18 cellular contexts compared by ENCODE assay signal in the genomic region with DNA sequence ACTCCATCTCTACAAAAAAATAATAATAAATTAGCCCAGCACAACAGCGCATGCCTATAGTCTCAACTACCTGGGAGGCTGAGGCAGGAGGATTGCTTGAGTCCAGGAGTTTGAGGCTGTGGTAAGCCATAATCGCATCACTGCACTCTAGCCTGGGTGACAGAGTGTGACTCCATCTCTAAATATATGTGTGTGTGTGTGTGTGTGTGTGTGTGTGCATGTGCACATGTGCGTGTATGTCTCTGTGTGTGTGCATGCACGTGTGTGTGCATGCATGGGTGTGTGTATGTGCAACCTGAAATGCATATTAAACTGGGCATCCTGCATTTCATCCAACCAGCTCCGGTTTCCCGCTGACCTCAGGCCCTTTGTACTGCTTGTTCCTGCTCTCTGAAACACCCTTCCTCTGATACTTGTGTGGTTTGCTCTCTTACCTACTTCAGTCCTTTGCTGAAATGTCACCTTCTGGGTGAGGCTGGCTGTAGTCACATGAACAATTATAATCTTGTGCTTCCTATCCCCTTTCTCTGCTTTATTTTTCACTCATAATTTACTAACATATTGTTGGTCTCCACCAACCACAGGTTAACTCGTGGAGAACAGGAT. TPM values are rescaled to one million over a fixed set of nuclear protein-coding genes. Genes with fewer than 3 reads are reported as not detected.
DNase-seq lines count a peak whose midpoint lies in the region; ATAC-seq and TF ChIP-seq lines count a peak whose summit lies in the region.
"Had no signal": no experiment of that assay in that cellular context is flagged by ENCODE, and none has a peak within 500 bp of the region (broad histone marks: within the 10 kb centered on the region; RNA-seq: fewer than 3 reads in every experiment).

No MANE protein-coding gene starts in this region.

- H3K27ac ChIP-seq in CD4-positive, CD25-positive, alpha-beta regulatory T cell (ENCODE audit: insufficient read depth, low read length, poor library complexity, severe bottlenecking) = no peak overlapping the region
- no peak overlapping the region for H3K27ac ChIP-seq in HEK293 (ENCODE audit: extremely low read depth, low read depth, low read length)

- peaks cover 14% of the 10 kb centered on the region for H3K4me1 ChIP-seq in CD4-positive, CD25-positive, alpha-beta regulatory T cell (ENCODE audit: control insufficient read depth, insufficient read depth, low read length, poor library complexity, severe bottlenecking)
- H3K4me1 ChIP-seq in HEK293 (ENCODE audit: control insufficient read depth, insufficient read depth, low read length) = peaks cover 5% of the 10 kb centered on the region; the same call in 1 of the 2 replicates

- no peaks in the 10 kb centered on the region for H3K36me3 ChIP-seq in CD4-positive, CD25-positive, alpha-beta regulatory T cell (ENCODE audit: control insufficient read depth, insufficient read depth, low read length)
- H3K36me3 ChIP-seq in HEK293 (ENCODE audit: control insufficient read depth in 2 of 2, insufficient read depth in 1 of 2, low read length in 2 of 2) = no peaks in the 10 kb centered on the region

- in situ Hi-C loops in GM13976 (cut with MboI; ENCODE audit: low sequenced_read_pairs, unreplicated experiment) = no loop called here

- no peaks in the 10 kb centered on the region for H3K27me3 ChIP-seq in CD4-positive, CD25-positive, alpha-beta regulatory T cell (ENCODE audit: control insufficient read depth, insufficient read depth, low read length)

- H3K36me3 Mint-ChIP-seq in CD4-positive, CD25-positive, alpha-beta regulatory T cell = peaks cover 12% of the 10 kb centered on the region
- H3K36me3 Mint-ChIP-seq in activated CD8-positive, alpha-beta T cell treated with anti-CD3 and anti-CD28 coated beads for 36 hours (ENCODE audit: low read depth) = peaks cover 6% of the 10 kb centered on the region
- H3K36me3 Mint-ChIP-seq: activated naive CD4-positive, alpha-beta T cell treated with anti-CD3 and anti-CD28 coated beads, Interleukin-2, amount 50 U/mL, for 24 hours had no signal

- no peaks in the 10 kb centered on the region for H3K9me3 ChIP-seq in CD4-positive, CD25-positive, alpha-beta regulatory T cell (ENCODE audit: control insufficient read depth in 2 of 2, low read length in 2 of 2)
- H3K9me3 ChIP-seq in HEK293 (ENCODE audit: control insufficient read depth, insufficient read depth, low read depth, low read length) = no peaks in the 10 kb centered on the region
- H3K9me3 ChIP-seq: SK-N-SH had no signal

- POLR2A ChIA-PET in HEK293 (lab: Yijun Ruan, JAX) = no interaction called here
- POLR2A ChIA-PET in activated CD8-positive, alpha-beta T cell treated with anti-CD3 and anti-CD28 coated beads for 36 hours (lab: Charles Lee) = no interaction called here

- H3K4me3 ChIP-seq in CD4-positive, CD25-positive, alpha-beta regulatory T cell (ENCODE audit: low read depth, low read length) = no peak overlapping the region
- H3K4me3 ChIP-seq in HEK293 (ENCODE audit: low read depth, low read length) = no peak overlapping the region

- DNase-seq in CD4-positive, CD25-positive, alpha-beta regulatory T cell = peak in 1 of 3 donors; percentile 35
- DNase-seq in activated CD8-positive, alpha-beta T cell treated with anti-CD3 and anti-CD28 coated beads for 36 hours = peak; percentile 16
- DNase-seq in left colon = no peak
- DNase-seq in AML-193 (lab: John Stamatoyannopoulos, UW) = no peak
- no peak for DNase-seq in NCI-H2081 (lab: John Stamatoyannopoulos, UW)
- no peak for DNase-seq in GM13976 (ENCODE audit: low spot score)
- no peak for DNase-seq in inferior parietal cortex (ENCODE audit: extremely low spot score)
- DNase-seq: activated CD4-positive, alpha-beta T cell treated with anti-CD3 and anti-CD28 coated beads for 4 hours; activated T-cell treated with anti-CD3 and anti-CD28 coated beads, Interleukin-2, amount 50 U/mL, for 1 hour; endodermal cell; H7; NCI-H1694; NCI-H2227 treated with DMSO at 0.1 percent for 48 hours; nucleus accumbens; SK-N-SH; stimulated activated CD4-positive, alpha-beta T cell treated with anti-CD3 and anti-CD28 coated beads, Interleukin-12 subunit alpha, Interleukin-12 subunit beta, amount 100 ng/mL, for 4 hours had no signal

- peaks cover 5 to 39% (median 17%) of the 10 kb centered on the region in 4 donors for H3K4me1 Mint-ChIP-seq in CD4-positive, CD25-positive, alpha-beta regulatory T cell
- peaks cover 62% of the 10 kb centered on the region for H3K4me1 Mint-ChIP-seq in activated CD8-positive, alpha-beta T cell treated with anti-CD3 and anti-CD28 coated beads for 36 hours (ENCODE audit: low read depth)

- ATAC-seq in CD4-positive, CD25-positive, alpha-beta regulatory T cell (ENCODE audit: low read depth in 2 of 2) = no peak
- ATAC-seq in activated CD8-positive, alpha-beta T cell treated with anti-CD3 and anti-CD28 coated beads for 36 hours = peak; percentile 74
- peak; percentile 62 for ATAC-seq in left colon

- no peak for TF ChIP-seq CTCF in HEK293 (tag by site-specific recombination; IDR thresholded peaks at IDR 0.05)
- no peak for TF ChIP-seq CTCF in activated CD8-positive, alpha-beta T cell treated with anti-CD3 and anti-CD28 coated beads for 36 hours (IDR thresholded peaks at IDR 0.05)
- TF ChIP-seq CTCF in GM13976 (IDR thresholded peaks at IDR 0.05; ENCODE audit: borderline replicate concordance, control extremely low read depth, extremely low read depth, insufficient read depth, missing control alignments) = no peak

- no peaks in the 10 kb centered on the region for H3K27me3 Mint-ChIP-seq in CD4-positive, CD25-positive, alpha-beta regulatory T cell
- peaks cover 1% of the 10 kb centered on the region for H3K27me3 Mint-ChIP-seq in activated CD8-positive, alpha-beta T cell treated with anti-CD3 and anti-CD28 coated beads for 36 hours
- H3K27me3 Mint-ChIP-seq: activated naive CD4-positive, alpha-beta T cell treated with anti-CD3 and anti-CD28 coated beads, Interleukin-2, amount 50 U/mL, for 24 hours had no signal

- CTCF ChIA-PET in HEK293 (lab: Yijun Ruan, JAX) = no interaction called here
- CTCF ChIA-PET in activated CD8-positive, alpha-beta T cell treated with anti-CD3 and anti-CD28 coated beads for 36 hours (lab: Charles Lee) = no interaction called here

- H3K4me3 Mint-ChIP-seq in CD4-positive, CD25-positive, alpha-beta regulatory T cell = no peak overlapping the region
- no peak overlapping the region for H3K4me3 Mint-ChIP-seq in activated CD8-positive, alpha-beta T cell treated with anti-CD3 and anti-CD28 coated beads for 36 hours
- H3K4me3 Mint-ChIP-seq: activated naive CD4-positive, alpha-beta T cell treated with anti-CD3 and anti-CD28 coated beads, Interleukin-2, amount 50 U/mL, for 24 hours; endodermal cell had no signal

- H3K27ac Mint-ChIP-seq in CD4-positive, CD25-positive, alpha-beta regulatory T cell = peak overlapping the region in 2 of 3 donors; percentile 0 to 13
- H3K27ac Mint-ChIP-seq in activated CD8-positive, alpha-beta T cell treated with anti-CD3 and anti-CD28 coated beads for 36 hours = no peak overlapping the region
- H3K27ac Mint-ChIP-seq: activated naive CD4-positive, alpha-beta T cell treated with anti-CD3 and anti-CD28 coated beads, Interleukin-2, amount 50 U/mL, for 24 hours; endodermal cell had no signal

- peaks cover 0 to 5% (median 0%) of the 10 kb centered on the region in 7 donors for H3K9me3 Mint-ChIP-seq in CD4-positive, CD25-positive, alpha-beta regulatory T cell
- peaks cover 17% of the 10 kb centered on the region for H3K9me3 Mint-ChIP-seq in activated CD8-positive, alpha-beta T cell treated with anti-CD3 and anti-CD28 coated beads for 36 hours
- H3K9me3 Mint-ChIP-seq: activated naive CD4-positive, alpha-beta T cell treated with anti-CD3 and anti-CD28 coated beads, Interleukin-2, amount 50 U/mL, for 24 hours had no signal

- intact Hi-C loops in activated CD8-positive, alpha-beta T cell treated with anti-CD3 and anti-CD28 coated beads for 36 hours (cut with micrococcal nuclease) = no loop called here
- intact Hi-C loops in left colon (cut with DNase I, micrococcal nuclease) = no loop called here

TF ChIP-seq in HEK293, 187 proteins besides CTCF, POLR2A, EP300 and RAD21 (continues in another document):
- TF ChIP-seq ZNF416 (tag by site-specific recombination; IDR thresholded peaks at IDR 0.05) = no peak
- TF ChIP-seq ZNF433 (tag by site-specific recombination; IDR thresholded peaks at IDR 0.05; ENCODE audit: low read depth) = no peak
- no peak for TF ChIP-seq ZSCAN30 (tag by site-specific recombination; IDR thresholded peaks at IDR 0.05)
- TF ChIP-seq ZNF274 (IDR thresholded peaks at IDR 0.05; ENCODE audit: low read length) = no peak
- no peak for TF ChIP-seq ZNF274 (tag by site-specific recombination; IDR thresholded peaks at IDR 0.05; ENCODE audit: borderline replicate concordance)
- peak; percentile 32; the same call in 1 of the 2 replicates for TF ChIP-seq ZNF623 (tag by site-specific recombination; IDR thresholded peaks at IDR 0.05)
- TF ChIP-seq, protein P1, sequence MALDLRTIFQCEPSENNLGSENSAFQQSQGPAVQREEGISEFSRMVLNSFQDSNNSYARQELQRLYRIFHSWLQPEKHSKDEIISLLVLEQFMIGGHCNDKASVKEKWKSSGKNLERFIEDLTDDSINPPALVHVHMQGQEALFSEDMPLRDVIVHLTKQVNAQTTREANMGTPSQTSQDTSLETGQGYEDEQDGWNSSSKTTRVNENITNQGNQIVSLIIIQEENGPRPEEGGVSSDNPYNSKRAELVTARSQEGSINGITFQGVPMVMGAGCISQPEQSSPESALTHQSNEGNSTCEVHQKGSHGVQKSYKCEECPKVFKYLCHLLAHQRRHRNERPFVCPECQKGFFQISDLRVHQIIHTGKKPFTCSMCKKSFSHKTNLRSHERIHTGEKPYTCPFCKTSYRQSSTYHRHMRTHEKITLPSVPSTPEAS (tag by site-specific recombination; IDR thresholded peaks at IDR 0.05) = peak; percentile 86
- no peak for TF ChIP-seq ZNF391 (tag by site-specific recombination; IDR thresholded peaks at IDR 0.05; ENCODE audit: borderline replicate concordance, low read depth)
- TF ChIP-seq EGR2 (tag by site-specific recombination; IDR thresholded peaks at IDR 0.05; ENCODE audit: low read depth) = no peak
- TF ChIP-seq ZNF324 (tag by site-specific recombination; IDR thresholded peaks at IDR 0.05) = no peak
- TF ChIP-seq ZNF777 (tag by site-specific recombination; IDR thresholded peaks at IDR 0.05; ENCODE audit: borderline replicate concordance) = no peak
- no peak for TF ChIP-seq ZNF214 (tag by site-specific recombination; IDR thresholded peaks at IDR 0.05; ENCODE audit: borderline replicate concordance)

RNA-seq across cellular contexts. Expression of gene PHLDA1, which starts 46.9 kb away (rescaled TPM):
- total RNA-seq in CD4-positive, CD25-positive, alpha-beta regulatory T cell = 42.0 TPM
- 1 to 10 TPM; 1.1 to 2.0 (median 1.5) TPM for polyA plus RNA-seq in CD4-positive, CD25-positive, alpha-beta regulatory T cell
- 10 to 100 TPM; 33.9 to 35.0 TPM for total RNA-seq in activated CD8-positive, alpha-beta T cell treated with anti-CD3 and anti-CD28 coated beads for 36 hours
- total RNA-seq in left colon = 1 to 10 TPM; 4.9 to 5.8 TPM

Comparison
In these comparisons a context has a peak if more than half of its experiments do, and no peak if none do; other contexts are left out.
1. ATAC-seq: peak in activated CD8-positive, alpha-beta T cell treated with anti-CD3 and anti-CD28 coated beads for 36 hours (single experiment) and left colon (single experiment); none in CD4-positive, CD25-positive, alpha-beta regulatory T cell (0 of 2).